In genomic region chr6:3390698-3391097, GRCh38 we compare ENCODE assay signal across 9 cellular contexts.
DNase-seq lines count a peak whose midpoint lies in the region; ATAC-seq and TF ChIP-seq lines count a peak whose summit lies in the region.
"Had no signal": no experiment of that assay in that cellular context is flagged by ENCODE, and none has a peak within 500 bp of the region (broad histone marks: within the 10 kb centered on the region; RNA-seq: fewer than 3 reads in every experiment).

No MANE protein-coding gene starts in this region.

- no peaks in the 10 kb centered on the region for H3K9me3 ChIP-seq in OCI-LY7 (ENCODE audit: low read length)

- no peak overlapping the region for H2AFZ ChIP-seq in OCI-LY7 (ENCODE audit: low read length)

- H3K79me2 ChIP-seq in OCI-LY7 (ENCODE audit: insufficient read depth, low read depth, low read length) = no peaks in the 10 kb centered on the region

- TF ChIP-seq CTCF in OCI-LY7 (conservative IDR thresholded peaks at IDR 0.05; ENCODE audit: low read length) = no peak

- CTCF ChIA-PET in OCI-LY7 (lab: Charles Lee; ENCODE audit: unreplicated experiment) = interaction anchor here (1.0 kb wide), 1 partner anchor 63 kb away, joined by 3 read pairs; no protein-coding TSS in a partner anchor

- no peaks in the 10 kb centered on the region; the same call in 1 of the 2 replicates for H4K20me1 ChIP-seq in OCI-LY7 (ENCODE audit: insufficient read depth, low read length)

- no peaks in the 10 kb centered on the region for H3K36me3 ChIP-seq in OCI-LY7 (ENCODE audit: insufficient read depth, low read length)

- peak; percentile 81 for ATAC-seq in left colon

- POLR2A ChIA-PET in OCI-LY7 (lab: Charles Lee) = no interaction called here

- H3K4me2 ChIP-seq in OCI-LY7 (ENCODE audit: low read length) = no peak overlapping the region

- H3K4me3 ChIP-seq in OCI-LY7 (ENCODE audit: low read depth, low read length, poor library complexity, severe bottlenecking) = no peak overlapping the region

- H3K27ac ChIP-seq in cingulate gyrus (ENCODE audit: low read depth, low read length) = peak overlapping the region; percentile 82
- H3K27ac ChIP-seq in substantia nigra (ENCODE audit: low read depth, low read length, poor library complexity, severe bottlenecking) = peak overlapping the region; percentile 99
- H3K27ac ChIP-seq in OCI-LY7 (ENCODE audit: low read depth, low read length, poor library complexity, severe bottlenecking) = no peak overlapping the region
- H3K27ac ChIP-seq: VCaP had no signal

- peak; percentile 87 for DNase-seq in HPDE6-E6E7 (ENCODE audit: extremely low spot score)
- peak; percentile 87 to 93 for DNase-seq in left colon
- peak in 24 of 49 donors; percentile 25 to 70 (median 43) for DNase-seq in substantia nigra (lab: John Stamatoyannopoulos, UW)
- no peak for DNase-seq in T-helper 1 cell
- no peak for DNase-seq in activated CD8-positive, alpha-beta memory T cell treated with anti-CD3 and anti-CD28 coated beads, Interleukin-2, amount 50 U/mL, for 48 hours
- no peak for DNase-seq in OCI-LY7 (ENCODE audit: low spot score)
- no peak for DNase-seq in CD1c-positive myeloid dendritic cell (ENCODE audit: extremely low spot score)

- intact Hi-C loops in left colon (cut with DNase I, micrococcal nuclease) = no loop called here
- intact Hi-C loops in OCI-LY7 (cut with micrococcal nuclease; ENCODE audit: unreplicated experiment) = no loop called here

- H3K4me1 ChIP-seq in OCI-LY7 (ENCODE audit: insufficient read depth, low read length, poor library complexity, severe bottlenecking) = no peaks in the 10 kb centered on the region

- BruUV-seq in OCI-LY7 (replicated peaks; lab: Mats Ljungman, UMichigan) = no TSS peak

- no peaks in the 10 kb centered on the region for H3K9me2 ChIP-seq in OCI-LY7 (ENCODE audit: insufficient read depth, low read length)

Comparison
In these comparisons a context has a peak if more than half of its experiments do, and no peak if none do; other contexts are left out.
1. DNase-seq: peak in HPDE6-E6E7 (single experiment) and left colon (2 of 2); none in T-helper 1 cell (0 of 5), activated CD8-positive, alpha-beta memory T cell treated with anti-CD3 and anti-CD28 coated beads, Interleukin-2, amount 50 U/mL, for 48 hours (single experiment), OCI-LY7 (single experiment) and CD1c-positive myeloid dendritic cell (single experiment).